ENCODE assay signal across 1 cellular context in the genomic region with DNA sequence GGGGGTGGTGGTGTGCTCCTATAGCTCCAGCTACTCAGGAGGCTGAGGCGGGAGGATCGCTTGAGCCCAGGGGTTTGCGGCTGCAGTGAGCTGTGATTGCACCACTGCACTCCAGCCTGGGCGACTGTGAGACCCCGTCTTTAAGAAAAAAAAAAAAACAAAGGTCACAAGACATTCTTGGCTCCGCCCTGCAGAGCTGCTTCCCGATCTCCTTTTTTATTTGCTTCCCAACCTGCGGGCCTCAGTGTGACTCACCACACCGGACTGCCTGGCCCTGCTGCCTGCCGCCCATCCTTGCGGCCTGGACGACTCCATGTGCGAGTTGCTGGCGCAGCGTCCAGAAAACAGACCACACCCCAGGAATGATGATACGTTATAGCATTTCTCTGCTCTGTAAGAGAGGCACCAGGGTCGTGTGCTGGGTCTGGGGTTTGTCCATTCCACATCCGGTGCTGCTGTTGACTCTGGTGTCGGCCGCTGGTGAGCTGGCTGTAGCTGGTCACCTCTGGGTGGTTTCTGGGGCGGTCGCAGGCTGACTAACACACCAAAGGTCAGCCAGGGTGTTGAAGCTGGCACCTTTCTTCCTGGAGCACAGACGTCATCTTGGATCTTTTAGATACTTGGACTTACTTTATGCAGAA.
TF ChIP-seq lines count a peak whose summit lies in the region.

No MANE protein-coding gene starts in this region.

TF ChIP-seq in HepG2, 621 proteins besides CTCF, POLR2A, EP300 and RAD21 (continued from another document and continues in another):
- TF ChIP-seq, protein P1, sequence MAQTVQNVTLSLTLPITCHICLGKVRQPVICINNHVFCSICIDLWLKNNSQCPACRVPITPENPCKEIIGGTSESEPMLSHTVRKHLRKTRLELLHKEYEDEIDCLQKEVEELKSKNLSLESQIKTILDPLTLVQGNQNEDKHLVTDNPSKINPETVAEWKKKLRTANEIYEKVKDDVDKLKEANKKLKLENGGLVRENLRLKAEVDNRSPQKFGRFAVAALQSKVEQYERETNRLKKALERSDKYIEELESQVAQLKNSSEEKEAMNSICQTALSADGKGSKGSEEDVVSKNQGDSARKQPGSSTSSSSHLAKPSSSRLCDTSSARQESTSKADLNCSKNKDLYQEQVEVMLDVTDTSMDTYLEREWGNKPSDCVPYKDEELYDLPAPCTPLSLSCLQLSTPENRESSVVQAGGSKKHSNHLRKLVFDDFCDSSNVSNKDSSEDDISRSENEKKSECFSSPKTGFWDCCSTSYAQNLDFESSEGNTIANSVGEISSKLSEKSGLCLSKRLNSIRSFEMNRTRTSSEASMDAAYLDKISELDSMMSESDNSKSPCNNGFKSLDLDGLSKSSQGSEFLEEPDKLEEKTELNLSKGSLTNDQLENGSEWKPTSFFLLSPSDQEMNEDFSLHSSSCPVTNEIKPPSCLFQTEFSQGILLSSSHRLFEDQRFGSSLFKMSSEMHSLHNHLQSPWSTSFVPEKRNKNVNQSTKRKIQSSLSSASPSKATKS (CRISPR knock-in tag; IDR thresholded peaks at IDR 0.05) = no peak
- TF ChIP-seq ZNF276 (CRISPR knock-in tag; IDR thresholded peaks at IDR 0.05; ENCODE audit: low read depth) = 0 out of 2 replicates have a peak, but pooled peaks have one; percentile 46
- no peak for TF ChIP-seq CAMTA2 (CRISPR knock-in tag; IDR thresholded peaks at IDR 0.05; ENCODE audit: borderline replicate concordance)
- no peak for TF ChIP-seq RBAK (CRISPR knock-in tag; IDR thresholded peaks at IDR 0.05)
- TF ChIP-seq NFKBIZ (CRISPR knock-in tag; IDR thresholded peaks at IDR 0.05) = no peak
- no peak; the same call in 1 of the 2 replicates for TF ChIP-seq ELF1 (CRISPR knock-in tag; IDR thresholded peaks at IDR 0.05)
- TF ChIP-seq, protein P2, sequence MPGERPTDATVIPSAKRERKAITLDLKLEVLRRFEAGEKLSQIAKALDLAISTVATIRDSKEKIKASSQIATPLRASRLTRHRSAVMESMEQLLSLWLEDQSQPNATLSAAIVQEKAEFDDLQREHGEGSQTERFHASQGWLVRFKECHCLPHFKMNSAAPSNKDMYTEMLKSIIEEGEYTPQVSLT (CRISPR knock-in tag; IDR thresholded peaks at IDR 0.05; ENCODE audit: borderline replicate concordance, low read depth) = no peak
- no peak for TF ChIP-seq ZNF10 (CRISPR knock-in tag; IDR thresholded peaks at IDR 0.05; ENCODE audit: borderline replicate concordance, low read depth)
- TF ChIP-seq HNF4G (IDR thresholded peaks at IDR 0.05; ENCODE audit: borderline replicate concordance, low read depth, low read length) = peak; percentile 72; the same call in 1 of the 2 replicates
- no peak for TF ChIP-seq HNF4G (CRISPR knock-in tag; IDR thresholded peaks at IDR 0.05; ENCODE audit: borderline replicate concordance, low read depth)
- peak; percentile 64 for TF ChIP-seq CREM (IDR thresholded peaks at IDR 0.05)
- no peak for TF ChIP-seq CREM (CRISPR knock-in tag; IDR thresholded peaks at IDR 0.05)
- no peak for TF ChIP-seq ZNF550 (CRISPR knock-in tag; IDR thresholded peaks at IDR 0.05; ENCODE audit: borderline replicate concordance)
- no peak for TF ChIP-seq ZNF891 (CRISPR knock-in tag; IDR thresholded peaks at IDR 0.05)
- no peak for TF ChIP-seq ZNF468 (CRISPR knock-in tag; IDR thresholded peaks at IDR 0.05)
- no peak for TF ChIP-seq ATAD3A (CRISPR knock-in tag; IDR thresholded peaks at IDR 0.05)
- TF ChIP-seq FOXP1 (IDR thresholded peaks at IDR 0.05) = no peak
- TF ChIP-seq FOXP1 (CRISPR knock-in tag; IDR thresholded peaks at IDR 0.05) = peak; percentile 66; the same call in 1 of the 2 replicates
- no peak for TF ChIP-seq KLF9 (CRISPR knock-in tag; IDR thresholded peaks at IDR 0.05; ENCODE audit: low read depth)
- no peak for TF ChIP-seq REL (CRISPR knock-in tag; conservative IDR thresholded peaks at IDR 0.05)
- peak; percentile 53; the same call in 1 of the 2 replicates for TF ChIP-seq ZNF12 (CRISPR knock-in tag; IDR thresholded peaks at IDR 0.05)
- TF ChIP-seq HOXA9 (CRISPR knock-in tag; IDR thresholded peaks at IDR 0.05; ENCODE audit: borderline replicate concordance) = no peak
- TF ChIP-seq RFX1 (IDR thresholded peaks at IDR 0.05) = no peak
- no peak for TF ChIP-seq AKAP8 (CRISPR knock-in tag; IDR thresholded peaks at IDR 0.05)
- no peak for TF ChIP-seq PRDM15 (CRISPR knock-in tag; IDR thresholded peaks at IDR 0.05)
- peak; percentile 38 for TF ChIP-seq CREB1 (IDR thresholded peaks at IDR 0.05)
- TF ChIP-seq CREB1 (CRISPR knock-in tag; IDR thresholded peaks at IDR 0.05) = peak; percentile 51; the same call in 1 of the 2 replicates
- TF ChIP-seq BCL6 (CRISPR knock-in tag; IDR thresholded peaks at IDR 0.05) = peak; percentile 76
- peak; percentile 68 for TF ChIP-seq TBL1XR1 (IDR thresholded peaks at IDR 0.05; ENCODE audit: borderline replicate concordance, low read length, partially characterized antibody)
- TF ChIP-seq ZNF282 (IDR thresholded peaks at IDR 0.05; ENCODE audit: partially characterized antibody) = no peak
- TF ChIP-seq, protein P3, sequence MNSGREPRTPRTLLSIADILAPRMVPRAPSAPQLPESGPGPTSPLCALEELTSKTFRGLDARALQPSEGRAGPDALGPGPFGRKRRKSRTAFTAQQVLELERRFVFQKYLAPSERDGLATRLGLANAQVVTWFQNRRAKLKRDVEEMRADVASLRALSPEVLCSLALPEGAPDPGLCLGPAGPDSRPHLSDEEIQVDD (CRISPR knock-in tag; IDR thresholded peaks at IDR 0.05; ENCODE audit: borderline replicate concordance) = no peak
- peak; percentile 89 for TF ChIP-seq ARID5B (CRISPR knock-in tag; IDR thresholded peaks at IDR 0.05)
- TF ChIP-seq PHF8 (CRISPR knock-in tag; IDR thresholded peaks at IDR 0.05) = no peak
- TF ChIP-seq, protein P4, sequence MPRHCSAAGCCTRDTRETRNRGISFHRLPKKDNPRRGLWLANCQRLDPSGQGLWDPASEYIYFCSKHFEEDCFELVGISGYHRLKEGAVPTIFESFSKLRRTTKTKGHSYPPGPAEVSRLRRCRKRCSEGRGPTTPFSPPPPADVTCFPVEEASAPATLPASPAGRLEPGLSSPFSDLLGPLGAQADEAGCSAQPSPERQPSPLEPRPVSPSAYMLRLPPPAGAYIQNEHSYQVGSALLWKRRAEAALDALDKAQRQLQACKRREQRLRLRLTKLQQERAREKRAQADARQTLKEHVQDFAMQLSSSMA (CRISPR knock-in tag; IDR thresholded peaks at IDR 0.05) = peak; percentile 55; the same call in 1 of the 2 replicates
- TF ChIP-seq, protein P5, sequence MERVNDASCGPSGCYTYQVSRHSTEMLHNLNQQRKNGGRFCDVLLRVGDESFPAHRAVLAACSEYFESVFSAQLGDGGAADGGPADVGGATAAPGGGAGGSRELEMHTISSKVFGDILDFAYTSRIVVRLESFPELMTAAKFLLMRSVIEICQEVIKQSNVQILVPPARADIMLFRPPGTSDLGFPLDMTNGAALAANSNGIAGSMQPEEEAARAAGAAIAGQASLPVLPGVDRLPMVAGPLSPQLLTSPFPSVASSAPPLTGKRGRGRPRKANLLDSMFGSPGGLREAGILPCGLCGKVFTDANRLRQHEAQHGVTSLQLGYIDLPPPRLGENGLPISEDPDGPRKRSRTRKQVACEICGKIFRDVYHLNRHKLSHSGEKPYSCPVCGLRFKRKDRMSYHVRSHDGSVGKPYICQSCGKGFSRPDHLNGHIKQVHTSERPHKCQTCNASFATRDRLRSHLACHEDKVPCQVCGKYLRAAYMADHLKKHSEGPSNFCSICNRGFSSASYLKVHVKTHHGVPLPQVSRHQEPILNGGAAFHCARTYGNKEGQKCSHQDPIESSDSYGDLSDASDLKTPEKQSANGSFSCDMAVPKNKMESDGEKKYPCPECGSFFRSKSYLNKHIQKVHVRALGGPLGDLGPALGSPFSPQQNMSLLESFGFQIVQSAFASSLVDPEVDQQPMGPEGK (CRISPR knock-in tag; IDR thresholded peaks at IDR 0.05) = peak; percentile 51; the same call in 1 of the 2 replicates
- TF ChIP-seq ZNF253 (CRISPR knock-in tag; IDR thresholded peaks at IDR 0.05; ENCODE audit: borderline replicate concordance) = no peak
- TF ChIP-seq, protein P6, sequence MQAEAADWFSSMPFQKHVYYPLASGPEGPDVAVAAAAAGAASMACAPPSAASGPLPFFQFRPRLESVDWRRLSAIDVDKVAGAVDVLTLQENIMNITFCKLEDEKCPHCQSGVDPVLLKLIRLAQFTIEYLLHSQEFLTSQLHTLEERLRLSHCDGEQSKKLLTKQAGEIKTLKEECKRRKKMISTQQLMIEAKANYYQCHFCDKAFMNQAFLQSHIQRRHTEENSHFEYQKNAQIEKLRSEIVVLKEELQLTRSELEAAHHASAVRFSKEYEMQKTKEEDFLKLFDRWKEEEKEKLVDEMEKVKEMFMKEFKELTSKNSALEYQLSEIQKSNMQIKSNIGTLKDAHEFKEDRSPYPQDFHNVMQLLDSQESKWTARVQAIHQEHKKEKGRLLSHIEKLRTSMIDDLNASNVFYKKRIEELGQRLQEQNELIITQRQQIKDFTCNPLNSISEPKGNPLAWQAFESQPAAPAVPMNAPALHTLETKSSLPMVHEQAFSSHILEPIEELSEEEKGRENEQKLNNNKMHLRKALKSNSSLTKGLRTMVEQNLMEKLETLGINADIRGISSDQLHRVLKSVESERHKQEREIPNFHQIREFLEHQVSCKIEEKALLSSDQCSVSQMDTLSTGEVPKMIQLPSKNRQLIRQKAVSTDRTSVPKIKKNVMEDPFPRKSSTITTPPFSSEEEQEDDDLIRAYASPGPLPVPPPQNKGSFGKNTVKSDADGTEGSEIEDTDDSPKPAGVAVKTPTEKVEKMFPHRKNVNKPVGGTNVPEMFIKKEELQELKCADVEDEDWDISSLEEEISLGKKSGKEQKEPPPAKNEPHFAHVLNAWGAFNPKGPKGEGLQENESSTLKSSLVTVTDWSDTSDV (CRISPR knock-in tag; IDR thresholded peaks at IDR 0.05) = no peak
- TF ChIP-seq MEF2D (CRISPR knock-in tag; IDR thresholded peaks at IDR 0.05) = 0 out of 2 replicates have a peak, but pooled peaks have one; percentile 64
- TF ChIP-seq RXRA (CRISPR knock-in tag; IDR thresholded peaks at IDR 0.05) = peak; percentile 93
